In the genomic region with DNA sequence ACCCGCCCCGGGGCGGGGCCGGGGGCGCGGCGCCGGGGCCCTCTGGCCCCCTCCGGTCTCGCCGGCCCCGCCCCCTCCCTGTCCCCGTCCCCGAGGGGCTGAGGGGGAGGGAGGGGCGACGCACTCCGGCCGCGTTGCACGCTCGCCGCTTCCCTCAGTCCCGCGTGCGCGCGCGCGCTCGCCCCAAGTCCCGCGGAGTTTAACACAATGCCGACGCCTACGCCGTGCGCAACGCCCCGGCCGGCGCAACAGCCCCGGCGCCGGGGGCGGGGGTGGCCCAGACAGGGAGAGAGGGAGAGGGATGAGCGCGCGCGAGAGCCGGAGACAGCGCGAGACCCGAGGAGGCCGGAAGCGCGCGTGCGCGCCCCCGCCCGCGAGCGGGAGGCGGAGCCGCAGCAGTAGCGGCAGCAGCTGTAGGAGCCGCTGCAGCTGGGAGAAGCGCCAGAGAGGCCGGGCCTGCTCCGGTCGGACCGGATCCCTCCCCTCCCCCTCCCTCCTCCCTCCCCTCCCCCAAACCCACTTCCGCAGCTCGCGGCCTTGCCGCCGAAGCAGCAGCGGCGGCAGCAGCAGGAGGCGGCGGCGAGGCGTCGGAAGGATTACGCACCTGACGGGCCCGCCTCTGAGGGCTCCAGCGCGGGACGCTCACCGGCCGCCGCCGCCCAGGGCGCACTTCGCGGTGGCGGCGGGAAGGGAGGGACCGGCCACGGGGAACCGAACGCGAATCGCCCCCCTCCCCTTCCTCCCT, we compare ENCODE assay signal across 8 cellular contexts. TPM values are rescaled to one million over a fixed set of nuclear protein-coding genes. Genes with fewer than 3 reads are reported as not detected.
DNase-seq lines count a peak whose midpoint lies in the region; ATAC-seq and TF ChIP-seq lines count a peak whose summit lies in the region.

No MANE protein-coding gene starts in this region.

- peak overlapping the region; percentile 92 for H3K4me3 Mint-ChIP-seq in activated CD4-positive, alpha-beta T cell treated with anti-CD3 and anti-CD28 coated beads for 36 hours

- H3K27ac Mint-ChIP-seq in activated CD4-positive, alpha-beta T cell treated with anti-CD3 and anti-CD28 coated beads for 36 hours: peak overlapping the region; percentile 31

- POLR2A ChIA-PET in activated CD4-positive, alpha-beta T cell treated with anti-CD3 and anti-CD28 coated beads for 36 hours (lab: Charles Lee): interaction anchor here (1.6 to 2.0 kb wide), 2 partner anchors 61 to 525 kb away, joined by 6 to 22 read pairs; a partner anchor contains a TSS

- H3K4me3 ChIP-seq in choroid plexus epithelial cell (ENCODE audit: low read depth, low read length): peak overlapping the region; percentile 90

- H3K36me3 Mint-ChIP-seq in activated CD4-positive, alpha-beta T cell treated with anti-CD3 and anti-CD28 coated beads for 36 hours (ENCODE audit: low read depth): peaks cover 32% of the 10 kb centered on the region

- ATAC-seq in HG03439 (IDR thresholded peaks at IDR 0.05; ENCODE audit: unreplicated experiment): peak; percentile 83
- ATAC-seq in activated CD4-positive, alpha-beta T cell treated with anti-CD3 and anti-CD28 coated beads for 36 hours: peak; percentile 79

- peak; percentile 98 to 99 for DNase-seq in AML-193 (lab: John Stamatoyannopoulos, UW)
- peak; percentile 90 for DNase-seq in GM19238 (ENCODE audit: insufficient read length, low spot score)
- peak; percentile 88 for DNase-seq in NCI-H510A (lab: John Stamatoyannopoulos, UW)
- peak; percentile 99 for DNase-seq in activated CD4-positive, alpha-beta T cell treated with anti-CD3 and anti-CD28 coated beads for 36 hours
- peak; percentile 99 for DNase-seq in choroid plexus epithelial cell (ENCODE audit: low read depth)
- DNase-seq in kidney tubule cell (ENCODE audit: low spot score): peak; percentile 100
- peak; percentile 92 to 95 for DNase-seq in stimulated activated CD4-positive, alpha-beta T cell treated with anti-CD3 and anti-CD28 coated beads, Interleukin-1b, Interleukin-23, amount 100 ng/mL, for 1 hour (ENCODE audit: low read depth in 2 of 2)

- intact Hi-C loops in activated CD4-positive, alpha-beta T cell treated with anti-CD3 and anti-CD28 coated beads for 36 hours (cut with DNase I, micrococcal nuclease): loop anchor here (1.0 to 5.0 kb wide), 13 partner anchors 16 to 1843 kb away; a partner anchor contains a TSS

- H3K27me3 Mint-ChIP-seq in activated CD4-positive, alpha-beta T cell treated with anti-CD3 and anti-CD28 coated beads for 36 hours: no peaks in the 10 kb centered on the region

- no peak for TF ChIP-seq CTCF in choroid plexus epithelial cell (conservative IDR thresholded peaks at IDR 0.05; ENCODE audit: low read depth, low read length)

- H3K4me1 Mint-ChIP-seq in activated CD4-positive, alpha-beta T cell treated with anti-CD3 and anti-CD28 coated beads for 36 hours: peaks cover 51% of the 10 kb centered on the region

- no peaks in the 10 kb centered on the region for H3K9me3 Mint-ChIP-seq in activated CD4-positive, alpha-beta T cell treated with anti-CD3 and anti-CD28 coated beads for 36 hours (ENCODE audit: low read depth)

- CTCF ChIA-PET in activated CD4-positive, alpha-beta T cell treated with anti-CD3 and anti-CD28 coated beads for 36 hours (lab: Charles Lee): interaction anchor here (0.8 to 1.3 kb wide), 5 partner anchors 15 to 65 kb away, joined by 3 to 5 read pairs (median 4); a partner anchor contains a TSS

RNA-seq across cellular contexts. Expression of a gene that starts 0.9 kb away (rescaled TPM):
- 10 to 100 TPM; 17.1 to 19.3 TPM for total RNA-seq in activated CD4-positive, alpha-beta T cell treated with anti-CD3 and anti-CD28 coated beads for 36 hours

Comparison
In these comparisons a context has a peak if more than half of its experiments do, and no peak if none do; other contexts are left out.
1. Peak in every context shown above with its lines: DNase-seq, ATAC-seq and H3K4me3 ChIP-seq.